ENCODE assay signal across 11 cellular contexts in the genomic region with DNA sequence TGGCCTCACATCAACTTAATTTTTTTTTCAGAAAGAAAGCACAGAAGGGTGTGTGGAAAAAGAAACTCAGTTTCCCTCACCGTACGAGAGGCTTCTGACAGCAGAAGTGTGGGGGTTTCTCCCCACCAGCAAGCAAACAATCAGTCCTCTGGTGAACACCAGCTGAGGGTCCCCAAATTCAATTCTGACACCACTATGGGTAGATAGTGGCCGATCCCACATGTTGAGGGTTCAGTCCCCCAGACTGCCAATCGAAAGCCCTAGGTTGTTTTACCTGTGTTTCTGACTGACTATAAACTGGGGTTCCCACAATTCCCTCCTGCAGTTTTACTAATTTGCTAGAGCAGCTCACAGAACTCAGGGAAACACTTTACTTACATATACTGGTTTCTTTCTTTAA. TPM values are rescaled to one million over a fixed set of nuclear protein-coding genes. Genes with fewer than 3 reads are reported as not detected.
A peak's percentile ranks its signal among the peaks of the same experiment; 100 is the strongest.
DNase-seq lines count a peak whose midpoint lies in the region; ATAC-seq, FAIRE-seq and TF ChIP-seq lines count a peak whose summit lies in the region.
"Had no signal": no experiment of that assay in that cellular context is flagged by ENCODE, and none has a peak within 500 bp of the region (broad histone marks: within the 10 kb centered on the region; RNA-seq: fewer than 3 reads in every experiment).

No MANE protein-coding gene starts in this region.

- peaks cover 0 to 8% of the 10 kb centered on the region in 2 experiments for H3K36me3 ChIP-seq in keratinocyte (ENCODE audit: control insufficient read depth in 2 of 2, extremely low read depth in 1 of 2, insufficient read depth in 2 of 2, low read length in 2 of 2)
- peaks cover 16% of the 10 kb centered on the region for H3K36me3 ChIP-seq in upper lobe of right lung

- H3K27me3 Mint-ChIP-seq in activated naive CD4-positive, alpha-beta T cell treated with anti-CD3 and anti-CD28 coated beads, Interleukin-2, amount 50 U/mL, for 24 hours: no peaks in the 10 kb centered on the region
- H3K27me3 Mint-ChIP-seq in activated CD8-positive, alpha-beta T cell treated with anti-CD3 and anti-CD28 coated beads, Interleukin-2, amount 10 ng/mL, durations not matched to agents 7 days and 5 days (ENCODE audit: low read depth): no peaks in the 10 kb centered on the region

- peaks cover 41% of the 10 kb centered on the region for H3K4me1 Mint-ChIP-seq in activated naive CD4-positive, alpha-beta T cell treated with anti-CD3 and anti-CD28 coated beads, Interleukin-2, amount 50 U/mL, for 24 hours
- H3K4me1 Mint-ChIP-seq in activated CD8-positive, alpha-beta T cell treated with anti-CD3 and anti-CD28 coated beads, Interleukin-2, amount 10 ng/mL, durations not matched to agents 7 days and 5 days (ENCODE audit: low read depth): peaks cover 52% of the 10 kb centered on the region

- no peak for DNase-seq in activated naive CD4-positive, alpha-beta T cell treated with anti-CD3 and anti-CD28 coated beads, Interleukin-2, amount 50 U/mL, for 16 hours
- DNase-seq in activated CD8-positive, alpha-beta T cell treated with anti-CD3 and anti-CD28 coated beads, Interleukin-2, amount 10 ng/mL, durations not matched to agents 7 days and 5 days: no peak
- DNase-seq in keratinocyte (ENCODE audit: low read depth, low spot score) (no peak), upper lobe of right lung (no peak), GM03348 (ENCODE audit: low spot score) (no peak), NK-92 (lab: John Stamatoyannopoulos, UW; ENCODE audit: unreplicated experiment) (no peak)
- DNase-seq in stimulated activated CD4-positive, alpha-beta T cell treated with anti-CD3 and anti-CD28 coated beads, Interleukin-4, amount 100 ng/mL, for 1 hour: no peak

- H3K27me3 ChIP-seq in keratinocyte (ENCODE audit: control insufficient read depth, extremely low read depth, insufficient read depth, low read length): no peaks in the 10 kb centered on the region
- H3K27me3 ChIP-seq in upper lobe of right lung: no peaks in the 10 kb centered on the region

- no peaks in the 10 kb centered on the region for H3K9me3 Mint-ChIP-seq in activated naive CD4-positive, alpha-beta T cell treated with anti-CD3 and anti-CD28 coated beads, Interleukin-2, amount 50 U/mL, for 24 hours
- H3K9me3 Mint-ChIP-seq in activated CD8-positive, alpha-beta T cell treated with anti-CD3 and anti-CD28 coated beads, Interleukin-2, amount 10 ng/mL, durations not matched to agents 7 days and 5 days (ENCODE audit: insufficient read depth): no peaks in the 10 kb centered on the region
- H3K9me3 Mint-ChIP-seq: nephron had no signal

- no peak for ATAC-seq in activated CD8-positive, alpha-beta T cell treated with anti-CD3 and anti-CD28 coated beads, Interleukin-2, amount 10 ng/mL, durations not matched to agents 7 days and 5 days
- no peak for ATAC-seq in upper lobe of right lung

- intact Hi-C loops in upper lobe of right lung (cut with DNase I): loop anchor here (10.0 kb wide), 1 partner anchor 275 kb away; a partner anchor contains a TSS

- H3K4me3 Mint-ChIP-seq in activated naive CD4-positive, alpha-beta T cell treated with anti-CD3 and anti-CD28 coated beads, Interleukin-2, amount 50 U/mL, for 24 hours: peak overlapping the region; percentile 88
- peak overlapping the region; percentile 97 for H3K4me3 Mint-ChIP-seq in activated CD8-positive, alpha-beta T cell treated with anti-CD3 and anti-CD28 coated beads, Interleukin-2, amount 10 ng/mL, durations not matched to agents 7 days and 5 days

- POLR2A ChIA-PET in activated CD8-positive, alpha-beta T cell treated with anti-CD3 and anti-CD28 coated beads, Interleukin-2, amount 10 ng/mL, durations not matched to agents 7 days and 5 days (lab: Charles Lee): interaction anchor here (1.1 to 3.0 kb wide), 3 partner anchors 56 to 160 kb away, joined by 3 to 11 read pairs (median 3); a partner anchor contains a TSS

- no peak overlapping the region for H3K27ac Mint-ChIP-seq in activated naive CD4-positive, alpha-beta T cell treated with anti-CD3 and anti-CD28 coated beads, Interleukin-2, amount 50 U/mL, for 24 hours
- H3K27ac Mint-ChIP-seq in activated CD8-positive, alpha-beta T cell treated with anti-CD3 and anti-CD28 coated beads, Interleukin-2, amount 10 ng/mL, durations not matched to agents 7 days and 5 days: peak overlapping the region; percentile 79
- H3K27ac Mint-ChIP-seq: nephron had no signal

- CTCF ChIA-PET in activated CD8-positive, alpha-beta T cell treated with anti-CD3 and anti-CD28 coated beads, Interleukin-2, amount 10 ng/mL, durations not matched to agents 7 days and 5 days (lab: Charles Lee): interaction anchor here (0.6 to 4.1 kb wide), 57 partner anchors 8 to 555 kb away, joined by 3 to 83 read pairs (median 5); a partner anchor contains a TSS

- TF ChIP-seq CTCF in keratinocyte (optimal IDR thresholded peaks at IDR 0.05 in 1 of 3, IDR thresholded peaks at IDR 0.05 in 1 of 3, conservative IDR thresholded peaks at IDR 0.05 in 1 of 3; ENCODE audit: extremely low read depth in 1 of 3, insufficient read depth in 2 of 3, low read length in 3 of 3) (no peak), upper lobe of right lung (IDR thresholded peaks at IDR 0.05) (no peak)

- peak overlapping the region; percentile 93 for H3K4me2 ChIP-seq in keratinocyte (ENCODE audit: control insufficient read depth, extremely low read depth, insufficient read depth, low read depth, low read length)

- FAIRE-seq in keratinocyte (lab: Jason Lieb, UNC): no peak
- FAIRE-seq: small intestine had no signal

- H3K9ac ChIP-seq in keratinocyte (ENCODE audit: control insufficient read depth, extremely low read depth, insufficient read depth, low read length): peak overlapping the region; percentile 6

- H3K79me2 ChIP-seq in keratinocyte (ENCODE audit: control insufficient read depth, insufficient read depth, low read length): peaks cover 23% of the 10 kb centered on the region

- no peaks in the 10 kb centered on the region for H4K20me1 ChIP-seq in keratinocyte (ENCODE audit: control insufficient read depth, extremely low read depth, insufficient read depth, low read length)

- H3K9me1 ChIP-seq in keratinocyte (ENCODE audit: control insufficient read depth, extremely low read depth, insufficient read depth, low read length): no peaks in the 10 kb centered on the region

- no peak overlapping the region for H2AFZ ChIP-seq in keratinocyte (ENCODE audit: control insufficient read depth, low read length)

- dilution Hi-C loops in keratinocyte (cut with MboI; ENCODE audit: extremely low pct_ligation_motif_present, low sequenced_read_pairs): no loop called here

- H3K4me1 ChIP-seq in keratinocyte (ENCODE audit: control insufficient read depth, extremely low read depth, insufficient read depth, low read length): peaks cover 28% of the 10 kb centered on the region
- peaks cover 34% of the 10 kb centered on the region for H3K4me1 ChIP-seq in upper lobe of right lung

- H3K9me3 ChIP-seq in keratinocyte (ENCODE audit: control insufficient read depth, low read depth, low read length) (no peaks in the 10 kb centered on the region), upper lobe of right lung (no peaks in the 10 kb centered on the region)

- H3K36me3 Mint-ChIP-seq in activated naive CD4-positive, alpha-beta T cell treated with anti-CD3 and anti-CD28 coated beads, Interleukin-2, amount 50 U/mL, for 24 hours: peaks cover 5% of the 10 kb centered on the region
- H3K36me3 Mint-ChIP-seq in activated CD8-positive, alpha-beta T cell treated with anti-CD3 and anti-CD28 coated beads, Interleukin-2, amount 10 ng/mL, durations not matched to agents 7 days and 5 days (ENCODE audit: low read depth): peaks cover 49% of the 10 kb centered on the region

- H3K27ac ChIP-seq in keratinocyte (ENCODE audit: control insufficient read depth, insufficient read depth, low read length): no peak overlapping the region
- no peak overlapping the region for H3K27ac ChIP-seq in upper lobe of right lung
- H3K27ac ChIP-seq: PC-9 had no signal

- peak overlapping the region in 2 of 3 experiments; percentile 20 to 48 for H3K4me3 ChIP-seq in keratinocyte (ENCODE audit: control insufficient read depth in 2 of 3, extremely low read depth in 1 of 3, insufficient read depth in 2 of 3, low read depth in 1 of 3, low read length in 3 of 3)
- peak overlapping the region; percentile 68 for H3K4me3 ChIP-seq in upper lobe of right lung
- H3K4me3 ChIP-seq: PC-9 had no signal

RNA-seq across cellular contexts. Expression of a gene that starts 2.1 kb away (rescaled TPM):
- total RNA-seq in activated CD8-positive, alpha-beta T cell treated with anti-CD3 and anti-CD28 coated beads, Interleukin-2, amount 10 ng/mL, durations not matched to agents 7 days and 5 days: 100 to 1,000 TPM; 271 to 272 TPM
- 408 to 1,278 TPM (median 618 TPM) in 3 replicates for polyA plus RNA-seq in keratinocyte
- 24.6 TPM for polyA plus RNA-seq in keratinocyte (2011; ENCODE audit: low read depth)
- 305 and 602 TPM in 2 replicates for polyA plus RNA-seq in keratinocyte (2011; cell fraction: cytosol; rRNA removed)
- 580 and 676 TPM in 2 replicates for polyA plus RNA-seq in keratinocyte (2011; cell fraction: nucleus; rRNA removed)
- polyA plus RNA-seq in keratinocyte (2012; ENCODE audit: low replicate concordance): 51.1 and 1,172 TPM in 2 replicates
- polyA minus RNA-seq in keratinocyte: 109 to 241 TPM (median 185 TPM) in 3 replicates
- polyA minus RNA-seq in keratinocyte (2011; cell fraction: cytosol; rRNA and poly(A)+ RNA removed): 581 TPM
- 248 and 253 TPM in 2 replicates for polyA minus RNA-seq in keratinocyte (2011; cell fraction: nucleus; rRNA and poly(A)+ RNA removed)
- total RNA-seq in upper lobe of right lung: 259 TPM

RNA-seq across cellular contexts. Expression of a gene that starts 34.9 kb away (rescaled TPM):
- total RNA-seq in activated CD8-positive, alpha-beta T cell treated with anti-CD3 and anti-CD28 coated beads, Interleukin-2, amount 10 ng/mL, durations not matched to agents 7 days and 5 days: under 1 TPM; 0.08 to 0.21 TPM
- polyA plus RNA-seq in keratinocyte: 0.04 to 0.17 TPM in 2 of 3 replicates, not detected in the other
- polyA plus RNA-seq in keratinocyte (2011; ENCODE audit: low read depth): 0.24 TPM
- 0.04 and 0.06 TPM in 2 replicates for polyA plus RNA-seq in keratinocyte (2011; cell fraction: cytosol; rRNA removed)
- not detected in 2 replicates for polyA plus RNA-seq in keratinocyte (2011; cell fraction: nucleus; rRNA removed)
- polyA plus RNA-seq in keratinocyte (2012; ENCODE audit: low replicate concordance): 0.06 TPM in 1 of 2 replicates, not detected in the other
- not detected in 3 replicates for polyA minus RNA-seq in keratinocyte
- polyA minus RNA-seq in keratinocyte (2011; cell fraction: cytosol; rRNA and poly(A)+ RNA removed): not detected
- not detected in 2 replicates for polyA minus RNA-seq in keratinocyte (2011; cell fraction: nucleus; rRNA and poly(A)+ RNA removed)
- total RNA-seq in upper lobe of right lung: 149 TPM
- total RNA-seq: PC-9 had no signal

RNA-seq across cellular contexts. Expression of a gene that starts 55.9 kb away (rescaled TPM):
- total RNA-seq in activated CD8-positive, alpha-beta T cell treated with anti-CD3 and anti-CD28 coated beads, Interleukin-2, amount 10 ng/mL, durations not matched to agents 7 days and 5 days: 10 to 100 TPM; 14.6 to 17.5 TPM
- 7.1 to 13.5 TPM (median 12.0 TPM) in 3 replicates for polyA plus RNA-seq in keratinocyte
- 10.9 TPM for polyA plus RNA-seq in keratinocyte (2011; ENCODE audit: low read depth)
- polyA plus RNA-seq in keratinocyte (2011; cell fraction: cytosol; rRNA removed): 6.5 and 7.4 TPM in 2 replicates
- 13.1 and 14.0 TPM in 2 replicates for polyA plus RNA-seq in keratinocyte (2011; cell fraction: nucleus; rRNA removed)
- polyA plus RNA-seq in keratinocyte (2012; ENCODE audit: low replicate concordance): 6.9 and 8.1 TPM in 2 replicates
- 2.9 to 14.7 TPM (median 9.7 TPM) in 3 replicates for polyA minus RNA-seq in keratinocyte
- 6.1 TPM for polyA minus RNA-seq in keratinocyte (2011; cell fraction: cytosol; rRNA and poly(A)+ RNA removed)
- polyA minus RNA-seq in keratinocyte (2011; cell fraction: nucleus; rRNA and poly(A)+ RNA removed): 4.1 and 13.0 TPM in 2 replicates
- 23.3 TPM for total RNA-seq in upper lobe of right lung

Comparison
In these comparisons a context has a peak if more than half of its experiments do, and no peak if none do; other contexts are left out.
1. RNA of a gene that starts 34.9 kb away (total RNA-seq): 149 TPM in upper lobe of right lung (single experiment); 0.08 to 0.21 TPM in activated CD8-positive, alpha-beta T cell treated with anti-CD3 and anti-CD28 coated beads, Interleukin-2, amount 10 ng/mL, durations not matched to agents 7 days and 5 days; every median in the first group is over 100 times any median in the second.